Comparison of ENCODE assay signal across 9 cellular contexts in genomic region chr20:39338977-39339376, GRCh38.
DNase-seq lines count a peak whose midpoint lies in the region; ATAC-seq and TF ChIP-seq lines count a peak whose summit lies in the region.
"Had no signal": no experiment of that assay in that cellular context is flagged by ENCODE, and none has a peak within 500 bp of the region (broad histone marks: within the 10 kb centered on the region; RNA-seq: fewer than 3 reads in every experiment).

No MANE protein-coding gene starts in this region.

- peaks cover 0 to 10% (median 0%) of the 10 kb centered on the region in 6 donors for H3K4me1 ChIP-seq in spleen
- H3K4me1 ChIP-seq: neural progenitor cell had no signal

- no peak overlapping the region for H3K4me3 ChIP-seq in spleen
- H3K4me3 ChIP-seq: neural progenitor cell had no signal

- no peaks in the 10 kb centered on the region for H3K36me3 ChIP-seq in spleen
- H3K36me3 ChIP-seq: neural progenitor cell had no signal

- TF ChIP-seq CTCF in spleen (IDR thresholded peaks at IDR 0.05 in 8 of 11, conservative IDR thresholded peaks at IDR 0.05 in 3 of 11): no peak

- peak; percentile 96 for ATAC-seq in GM19328 (IDR thresholded peaks at IDR 0.05; ENCODE audit: unreplicated experiment)
- peak; percentile 93 for ATAC-seq in HG02943 (IDR thresholded peaks at IDR 0.05; ENCODE audit: low read depth, unreplicated experiment)
- ATAC-seq: stimulated activated naive CD8-positive, alpha-beta T cell treated with anti-CD3 and anti-CD28 coated beads, Interleukin-15, amount 100 ng/mL, for 72 hours had no signal

- intact Hi-C loops in spleen (cut with DNase I; ENCODE audit: low total_unique reads): no loop called here

- DNase-seq in SK-MEL-5 (ENCODE audit: low read depth, low spot score) (peak; percentile 49), spleen (no peak), NCI-H1092 (lab: John Stamatoyannopoulos, UW) (no peak)
- no peak for DNase-seq in stimulated activated naive CD4-positive, alpha-beta T cell treated with Interleukin-2 at 50 U/mL for 16 hours (lab: John Stamatoyannopoulos, UW)
- no peak for DNase-seq in activated CD4-positive, alpha-beta T cell treated with anti-CD3 and anti-CD28 coated beads for 48 hours
- DNase-seq: stimulated activated naive CD8-positive, alpha-beta T cell treated with anti-CD3 and anti-CD28 coated beads, Interleukin-15, amount 100 ng/mL, for 72 hours had no signal

- no peaks in the 10 kb centered on the region for H3K27me3 ChIP-seq in spleen (replicated peaks in 1 of 7)
- H3K27me3 ChIP-seq: neural progenitor cell had no signal

- no peak for TF ChIP-seq POLR2A in spleen (IDR thresholded peaks at IDR 0.05)

- H3K9me3 ChIP-seq in spleen: no peaks in the 10 kb centered on the region

- peak overlapping the region in 6 of 8 donors; percentile 9 to 72 (median 40) for H3K27ac ChIP-seq in spleen
- H3K27ac ChIP-seq: neural progenitor cell had no signal

- in situ Hi-C loops in SK-MEL-5 (cut with HindIII; ENCODE audit: low pct_unique_long_range_greater_than_20kb, low sequenced_read_pairs): no loop called here

- 30 to 42% (median 38%) methylated on average over 1 of the region's 1 CpG for WGBS in spleen, 5 donors
